ENCODE assay signal across 1 cellular context in the genomic region with DNA sequence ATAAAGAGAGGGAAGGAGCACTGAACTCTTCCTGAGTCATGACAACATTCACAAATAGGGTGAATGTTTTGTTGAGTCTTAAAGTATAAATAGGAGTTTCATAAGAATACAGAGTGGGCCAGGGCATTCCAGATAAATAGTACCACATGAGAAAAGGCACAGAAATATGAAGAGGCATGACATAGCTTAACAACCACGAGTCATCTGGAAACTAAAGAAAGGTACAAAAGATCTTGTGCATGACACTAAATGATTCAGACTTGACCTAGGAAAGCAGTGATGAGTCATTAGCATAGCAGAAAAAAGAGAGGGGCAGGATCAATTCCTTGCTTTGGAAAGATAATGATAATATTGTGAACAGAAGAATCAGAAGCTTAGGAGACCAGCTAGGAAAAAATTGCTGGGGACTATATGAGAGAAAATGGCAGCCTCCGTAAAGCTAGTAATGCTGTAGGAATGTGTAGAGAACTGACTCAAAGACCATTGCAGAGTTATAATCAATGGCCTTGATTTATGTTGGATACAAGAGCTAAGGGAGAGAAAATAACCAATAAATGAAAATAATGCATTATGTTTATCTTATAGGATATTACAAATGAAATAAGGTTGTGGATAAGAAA.
TF ChIP-seq lines count a peak whose summit lies in the region.

No MANE protein-coding gene starts in this region.

TF ChIP-seq in GM23338, 12 proteins besides CTCF, POLR2A, EP300 and RAD21 (continued from another document):
- TF ChIP-seq, protein P1, sequence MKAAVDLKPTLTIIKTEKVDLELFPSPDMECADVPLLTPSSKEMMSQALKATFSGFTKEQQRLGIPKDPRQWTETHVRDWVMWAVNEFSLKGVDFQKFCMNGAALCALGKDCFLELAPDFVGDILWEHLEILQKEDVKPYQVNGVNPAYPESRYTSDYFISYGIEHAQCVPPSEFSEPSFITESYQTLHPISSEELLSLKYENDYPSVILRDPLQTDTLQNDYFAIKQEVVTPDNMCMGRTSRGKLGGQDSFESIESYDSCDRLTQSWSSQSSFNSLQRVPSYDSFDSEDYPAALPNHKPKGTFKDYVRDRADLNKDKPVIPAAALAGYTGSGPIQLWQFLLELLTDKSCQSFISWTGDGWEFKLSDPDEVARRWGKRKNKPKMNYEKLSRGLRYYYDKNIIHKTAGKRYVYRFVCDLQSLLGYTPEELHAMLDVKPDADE (IDR thresholded peaks at IDR 0.05): no peak
- no peak for TF ChIP-seq JUNB (IDR thresholded peaks at IDR 0.05; ENCODE audit: unreplicated experiment)
- no peak for TF ChIP-seq STAT1 (IDR thresholded peaks at IDR 0.05; ENCODE audit: unreplicated experiment)
- no peak for TF ChIP-seq NANOG (IDR thresholded peaks at IDR 0.05; ENCODE audit: borderline replicate concordance)
- TF ChIP-seq, protein P2, sequence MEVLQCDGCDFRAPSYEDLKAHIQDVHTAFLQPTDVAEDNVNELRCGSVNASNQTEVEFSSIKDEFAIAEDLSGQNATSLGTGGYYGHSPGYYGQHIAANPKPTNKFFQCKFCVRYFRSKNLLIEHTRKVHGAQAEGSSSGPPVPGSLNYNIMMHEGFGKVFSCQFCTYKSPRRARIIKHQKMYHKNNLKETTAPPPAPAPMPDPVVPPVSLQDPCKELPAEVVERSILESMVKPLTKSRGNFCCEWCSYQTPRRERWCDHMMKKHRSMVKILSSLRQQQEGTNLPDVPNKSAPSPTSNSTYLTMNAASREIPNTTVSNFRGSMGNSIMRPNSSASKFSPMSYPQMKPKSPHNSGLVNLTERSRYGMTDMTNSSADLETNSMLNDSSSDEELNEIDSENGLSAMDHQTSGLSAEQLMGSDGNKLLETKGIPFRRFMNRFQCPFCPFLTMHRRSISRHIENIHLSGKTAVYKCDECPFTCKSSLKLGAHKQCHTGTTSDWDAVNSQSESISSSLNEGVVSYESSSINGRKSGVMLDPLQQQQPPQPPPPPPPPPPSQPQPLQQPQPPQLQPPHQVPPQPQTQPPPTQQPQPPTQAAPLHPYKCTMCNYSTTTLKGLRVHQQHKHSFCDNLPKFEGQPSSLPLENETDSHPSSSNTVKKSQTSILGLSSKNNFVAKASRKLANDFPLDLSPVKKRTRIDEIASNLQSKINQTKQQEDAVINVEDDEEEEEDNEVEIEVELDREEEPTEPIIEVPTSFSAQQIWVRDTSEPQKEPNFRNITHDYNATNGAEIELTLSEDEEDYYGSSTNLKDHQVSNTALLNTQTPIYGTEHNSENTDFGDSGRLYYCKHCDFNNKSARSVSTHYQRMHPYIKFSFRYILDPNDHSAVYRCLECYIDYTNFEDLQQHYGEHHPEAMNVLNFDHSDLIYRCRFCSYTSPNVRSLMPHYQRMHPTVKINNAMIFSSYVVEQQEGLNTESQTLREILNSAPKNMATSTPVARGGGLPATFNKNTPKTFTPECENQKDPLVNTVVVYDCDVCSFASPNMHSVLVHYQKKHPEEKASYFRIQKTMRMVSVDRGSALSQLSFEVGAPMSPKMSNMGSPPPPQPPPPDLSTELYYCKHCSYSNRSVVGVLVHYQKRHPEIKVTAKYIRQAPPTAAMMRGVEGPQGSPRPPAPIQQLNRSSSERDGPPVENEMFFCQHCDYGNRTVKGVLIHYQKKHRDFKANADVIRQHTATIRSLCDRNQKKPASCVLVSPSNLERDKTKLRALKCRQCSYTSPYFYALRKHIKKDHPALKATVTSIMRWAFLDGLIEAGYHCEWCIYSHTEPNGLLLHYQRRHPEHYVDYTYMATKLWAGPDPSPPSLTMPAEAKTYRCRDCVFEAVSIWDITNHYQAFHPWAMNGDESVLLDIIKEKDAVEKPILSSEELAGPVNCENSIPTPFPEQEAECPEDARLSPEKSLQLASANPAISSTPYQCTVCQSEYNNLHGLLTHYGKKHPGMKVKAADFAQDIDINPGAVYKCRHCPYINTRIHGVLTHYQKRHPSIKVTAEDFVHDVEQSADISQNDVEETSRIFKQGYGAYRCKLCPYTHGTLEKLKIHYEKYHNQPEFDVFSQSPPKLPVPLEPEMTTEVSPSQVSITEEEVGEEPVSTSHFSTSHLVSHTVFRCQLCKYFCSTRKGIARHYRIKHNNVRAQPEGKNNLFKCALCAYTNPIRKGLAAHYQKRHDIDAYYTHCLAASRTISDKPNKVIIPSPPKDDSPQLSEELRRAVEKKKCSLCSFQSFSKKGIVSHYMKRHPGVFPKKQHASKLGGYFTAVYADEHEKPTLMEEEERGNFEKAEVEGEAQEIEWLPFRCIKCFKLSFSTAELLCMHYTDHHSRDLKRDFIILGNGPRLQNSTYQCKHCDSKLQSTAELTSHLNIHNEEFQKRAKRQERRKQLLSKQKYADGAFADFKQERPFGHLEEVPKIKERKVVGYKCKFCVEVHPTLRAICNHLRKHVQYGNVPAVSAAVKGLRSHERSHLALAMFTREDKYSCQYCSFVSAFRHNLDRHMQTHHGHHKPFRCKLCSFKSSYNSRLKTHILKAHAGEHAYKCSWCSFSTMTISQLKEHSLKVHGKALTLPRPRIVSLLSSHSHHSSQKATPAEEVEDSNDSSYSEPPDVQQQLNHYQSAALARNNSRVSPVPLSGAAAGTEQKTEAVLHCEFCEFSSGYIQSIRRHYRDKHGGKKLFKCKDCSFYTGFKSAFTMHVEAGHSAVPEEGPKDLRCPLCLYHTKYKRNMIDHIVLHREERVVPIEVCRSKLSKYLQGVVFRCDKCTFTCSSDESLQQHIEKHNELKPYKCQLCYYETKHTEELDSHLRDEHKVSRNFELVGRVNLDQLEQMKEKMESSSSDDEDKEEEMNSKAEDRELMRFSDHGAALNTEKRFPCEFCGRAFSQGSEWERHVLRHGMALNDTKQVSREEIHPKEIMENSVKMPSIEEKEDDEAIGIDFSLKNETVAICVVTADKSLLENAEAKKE (CRISPR knock-in tag; IDR thresholded peaks at IDR 0.05): no peak
- TF ChIP-seq EZH2phosphoT487 (IDR thresholded peaks at IDR 0.05; ENCODE audit: unreplicated experiment): no peak
